ENCODE assay signal across 1 cellular context in the genomic region with DNA sequence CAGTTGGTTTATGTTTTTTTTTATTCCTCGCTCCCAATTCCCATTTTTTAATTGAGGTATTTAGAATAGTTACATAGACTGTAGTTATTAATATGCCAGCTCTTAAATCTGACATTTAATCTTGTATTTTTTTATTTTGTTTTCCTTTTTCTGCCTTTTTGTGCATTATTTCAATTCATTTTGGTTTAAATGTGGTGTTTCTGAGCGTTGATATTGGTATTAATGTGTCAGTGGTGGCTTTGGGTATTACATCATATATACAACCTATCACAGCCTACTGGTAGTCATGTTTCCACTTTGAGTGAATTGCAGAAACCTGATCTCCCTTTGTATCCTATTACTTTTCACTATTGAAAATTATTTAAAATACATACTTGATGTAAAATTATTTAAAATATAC.
TF ChIP-seq lines count a peak whose summit lies in the region.

No MANE protein-coding gene starts in this region.

TF ChIP-seq in HepG2, 621 proteins besides CTCF, POLR2A, EP300 and RAD21 (continued from another document):
- TF ChIP-seq, protein P1, sequence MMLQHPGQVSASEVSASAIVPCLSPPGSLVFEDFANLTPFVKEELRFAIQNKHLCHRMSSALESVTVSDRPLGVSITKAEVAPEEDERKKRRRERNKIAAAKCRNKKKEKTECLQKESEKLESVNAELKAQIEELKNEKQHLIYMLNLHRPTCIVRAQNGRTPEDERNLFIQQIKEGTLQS (CRISPR knock-in tag; IDR thresholded peaks at IDR 0.05), result no peak
- TF ChIP-seq PAX8 (CRISPR knock-in tag; IDR thresholded peaks at IDR 0.05; ENCODE audit: borderline replicate concordance) (no peak), ZNF770 (CRISPR knock-in tag; IDR thresholded peaks at IDR 0.05) (no peak), TRIM24 (CRISPR knock-in tag; IDR thresholded peaks at IDR 0.05) (no peak)
